Comparison of ENCODE assay signal across 13 cellular contexts in genomic region chr10:75109459-75109778, GRCh38. TPM values are rescaled to one million over a fixed set of nuclear protein-coding genes. Genes with fewer than 3 reads are reported as not detected.
DNase-seq lines count a peak whose midpoint lies in the region; ATAC-seq and TF ChIP-seq lines count a peak whose summit lies in the region.
"Had no signal": no experiment of that assay in that cellular context is flagged by ENCODE, and none has a peak within 500 bp of the region (broad histone marks: within the 10 kb centered on the region; RNA-seq: fewer than 3 reads in every experiment).

No MANE protein-coding gene starts in this region.

- no peak for TF ChIP-seq CTCF in OCI-LY7 (conservative IDR thresholded peaks at IDR 0.05; ENCODE audit: low read length)
- no peak for TF ChIP-seq CTCF in psoas muscle (IDR thresholded peaks at IDR 0.05)

- intact Hi-C loops in OCI-LY7 (cut with micrococcal nuclease; ENCODE audit: unreplicated experiment) (no loop called here), psoas muscle (cut with DNase I) (loop anchor here (5.0 to 10.0 kb wide), 4 partner anchors 123 to 287 kb away; no protein-coding TSS in a partner anchor)
- intact Hi-C loops in dendritic cell treated with granulocyte-macrophage colony-stimulating factor and Interleukin-4, amounts not matched to agents 40 ng/mL and 50 ng/mL, for 4 days (cut with micrococcal nuclease): no loop called here

- no peaks in the 10 kb centered on the region for H3K27me3 ChIP-seq in psoas muscle (ENCODE audit: insufficient read depth in 3 of 3, low read length in 2 of 3)
- H3K27me3 ChIP-seq: upper lobe of left lung had no signal

- peak overlapping the region; percentile 73; the same call in 1 of the 2 replicates for H2AFZ ChIP-seq in OCI-LY7 (ENCODE audit: low read length)

- BruUV-seq in OCI-LY7 (replicated peaks; lab: Mats Ljungman, UMichigan): no TSS peak

- H3K4me3 ChIP-seq in OCI-LY7 (ENCODE audit: low read depth, low read length, poor library complexity, severe bottlenecking) (no peak overlapping the region), psoas muscle (peak overlapping the region; percentile 79)
- H3K4me3 ChIP-seq: upper lobe of left lung had no signal

- peak overlapping the region; percentile 96 for H3K27ac Mint-ChIP-seq in dendritic cell treated with granulocyte-macrophage colony-stimulating factor and Interleukin-4, amounts not matched to agents 40 ng/mL and 50 ng/mL, for 4 days

- 26 to 67% (median 36%) methylated on average over 1 of the region's 1 CpG for WGBS in psoas muscle, 3 donors

- no peaks in the 10 kb centered on the region for H3K27me3 Mint-ChIP-seq in dendritic cell treated with granulocyte-macrophage colony-stimulating factor and Interleukin-4, amounts not matched to agents 40 ng/mL and 50 ng/mL, for 4 days

- H3K9me3 Mint-ChIP-seq in dendritic cell treated with granulocyte-macrophage colony-stimulating factor and Interleukin-4, amounts not matched to agents 40 ng/mL and 50 ng/mL, for 4 days: no peaks in the 10 kb centered on the region

- H3K4me1 ChIP-seq in OCI-LY7 (ENCODE audit: insufficient read depth, low read length, poor library complexity, severe bottlenecking) (peaks cover 20% of the 10 kb centered on the region), psoas muscle (peaks cover 62% of the 10 kb centered on the region)

- peak; percentile 38 for DNase-seq in activated CD8-positive, alpha-beta memory T cell treated with anti-CD3 and anti-CD28 coated beads for 24 hours
- DNase-seq in activated CD8-positive, alpha-beta memory T cell treated with anti-CD3 and anti-CD28 coated beads, Interleukin-2, amount 50 U/mL, for 4 hours: no peak
- DNase-seq in OCI-LY7 (ENCODE audit: low spot score): no peak
- DNase-seq in psoas muscle: no peak
- no peak for DNase-seq in NCI-H2227 treated with DMSO at 0.1 percent for 48 hours (lab: John Stamatoyannopoulos, UW)
- no peak for DNase-seq in NCI-H2171 (lab: John Stamatoyannopoulos, UW)
- no peak for DNase-seq in DMS153 treated with DMSO at 0.1 percent for 48 hours (lab: John Stamatoyannopoulos, UW; ENCODE audit: unreplicated experiment)
- DNase-seq: central memory CD4-positive, alpha-beta T cell; NCI-H524 treated with DMSO at 0.1 percent for 48 hours; occipital lobe; stimulated activated CD4-positive, alpha-beta T cell treated with anti-CD3 and anti-CD28 coated beads, Interleukin-12 subunit alpha, Interleukin-12 subunit beta, amount 100 ng/mL, for 4 hours had no signal

- H3K9me3 ChIP-seq in OCI-LY7 (ENCODE audit: low read length) (no peaks in the 10 kb centered on the region), psoas muscle (no peaks in the 10 kb centered on the region)
- H3K9me3 ChIP-seq: upper lobe of left lung had no signal

- H3K4me2 ChIP-seq in OCI-LY7 (ENCODE audit: low read length): no peak overlapping the region

- ATAC-seq in psoas muscle: no peak

- no peak overlapping the region for H3K4me3 Mint-ChIP-seq in dendritic cell treated with granulocyte-macrophage colony-stimulating factor and Interleukin-4, amounts not matched to agents 40 ng/mL and 50 ng/mL, for 4 days

- CTCF ChIA-PET in OCI-LY7 (lab: Charles Lee; ENCODE audit: unreplicated experiment): interaction anchor here (1.0 kb wide), 1 partner anchor 15 kb away, joined by 6 read pairs; no protein-coding TSS in a partner anchor

- H3K27ac ChIP-seq in OCI-LY7 (ENCODE audit: low read depth, low read length, poor library complexity, severe bottlenecking) (no peak overlapping the region), psoas muscle (peak overlapping the region; percentile 99)

- POLR2A ChIA-PET in OCI-LY7 (lab: Charles Lee): interaction anchor here (0.6 to 2.0 kb wide), 3 partner anchors 9 to 259 kb away, joined by 3 to 9 read pairs (median 4); no protein-coding TSS in a partner anchor

- peaks cover 52% of the 10 kb centered on the region for H3K4me1 Mint-ChIP-seq in dendritic cell treated with granulocyte-macrophage colony-stimulating factor and Interleukin-4, amounts not matched to agents 40 ng/mL and 50 ng/mL, for 4 days (ENCODE audit: low read depth)

- peaks cover 3% of the 10 kb centered on the region; the same call in 1 of the 2 replicates for H3K36me3 ChIP-seq in OCI-LY7 (ENCODE audit: insufficient read depth, low read length)
- peaks cover 0 to 9% of the 10 kb centered on the region in 2 donors for H3K36me3 ChIP-seq in psoas muscle (ENCODE audit: insufficient read depth in 1 of 2, low read depth in 1 of 2)
- H3K36me3 ChIP-seq: upper lobe of left lung had no signal

- peaks cover 24% of the 10 kb centered on the region for H3K79me2 ChIP-seq in OCI-LY7 (ENCODE audit: insufficient read depth, low read depth, low read length)

- H3K36me3 Mint-ChIP-seq in dendritic cell treated with granulocyte-macrophage colony-stimulating factor and Interleukin-4, amounts not matched to agents 40 ng/mL and 50 ng/mL, for 4 days (ENCODE audit: low read depth): peaks cover 12% of the 10 kb centered on the region

- H3K9me2 ChIP-seq in OCI-LY7 (ENCODE audit: insufficient read depth, low read length): no peaks in the 10 kb centered on the region

- no peaks in the 10 kb centered on the region; the same call in 1 of the 2 replicates for H4K20me1 ChIP-seq in OCI-LY7 (ENCODE audit: insufficient read depth, low read length)

RNA-seq across cellular contexts. Expression of gene SAMD8, which starts 2.0 kb away (rescaled TPM):
- 8.3 and 8.8 TPM in 2 replicates for total RNA-seq in OCI-LY7 (2014; rRNA removed; shearing (Covaris generic))
- 16.7 and 18.9 TPM in 2 replicates for total RNA-seq in OCI-LY7 (2022)
- total RNA-seq in psoas muscle: 10 to 100 TPM; 30.0 to 44.2 (median 35.7) TPM
- polyA plus RNA-seq in psoas muscle: 10 to 100 TPM; 10.8 to 40.3 (median 21.3) TPM

Comparison
In these comparisons a context has a peak if more than half of its experiments do, and no peak if none do; other contexts are left out.
1. intact Hi-C loops: an anchor here in psoas muscle (5.0 to 10.0 kb wide); none called in OCI-LY7 and dendritic cell treated with granulocyte-macrophage colony-stimulating factor and Interleukin-4, amounts not matched to agents 40 ng/mL and 50 ng/mL, for 4 days.